1 cellular context compared by ENCODE assay signal in the genomic region with DNA sequence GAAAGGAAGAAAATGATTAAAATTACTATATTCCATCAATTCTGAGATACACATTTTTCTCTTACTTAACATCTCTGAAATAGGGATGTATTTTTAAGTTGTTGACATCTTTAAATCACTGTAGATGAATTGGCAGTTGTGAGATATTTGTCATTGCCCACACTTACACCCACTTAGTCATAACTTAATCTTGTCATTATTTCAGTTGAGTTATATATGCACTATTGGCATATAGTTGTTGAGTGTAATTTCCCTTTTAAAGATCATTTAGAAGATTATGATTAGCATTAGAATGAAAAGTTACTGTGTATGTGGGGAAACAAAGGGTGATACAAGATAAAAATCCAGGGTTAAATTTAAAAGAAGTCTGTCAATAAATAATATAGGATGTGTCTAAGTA.
TF ChIP-seq lines count a peak whose summit lies in the region.

No MANE protein-coding gene starts in this region.

TF ChIP-seq in GM12878, 131 proteins besides CTCF, POLR2A, EP300 and RAD21:
- TF ChIP-seq SKIL (IDR thresholded peaks at IDR 0.05; ENCODE audit: low read depth, poor library complexity, severe bottlenecking) (no peak), CBFB (IDR thresholded peaks at IDR 0.05; ENCODE audit: low read depth) (no peak), KDM1A (IDR thresholded peaks at IDR 0.05; ENCODE audit: borderline replicate concordance) (no peak), HDGF (IDR thresholded peaks at IDR 0.05) (no peak), KAT2A (conservative IDR thresholded peaks at IDR 0.05; ENCODE audit: control insufficient read depth, low read depth, low read length) (no peak), TCF7 (IDR thresholded peaks at IDR 0.05; ENCODE audit: borderline replicate concordance) (no peak), ZNF207 (IDR thresholded peaks at IDR 0.05; ENCODE audit: borderline replicate concordance) (no peak), ZSCAN29 (IDR thresholded peaks at IDR 0.05) (no peak), IRF3 (IDR thresholded peaks at IDR 0.05) (no peak), SUZ12 (IDR thresholded peaks at IDR 0.05; ENCODE audit: unreplicated experiment) (no peak), ZBED1 (IDR thresholded peaks at IDR 0.05; ENCODE audit: borderline replicate concordance) (no peak), NRF1 (conservative IDR thresholded peaks at IDR 0.05; ENCODE audit: low read depth, low read length) (no peak), ZNF274 (IDR thresholded peaks at IDR 0.05; ENCODE audit: insufficient read depth, insufficient read length) (no peak), CHD1 (IDR thresholded peaks at IDR 0.05; ENCODE audit: low read depth, low read length) (no peak), NR2F1 (conservative IDR thresholded peaks at IDR 0.05) (no peak)
- TF ChIP-seq, protein P1, sequence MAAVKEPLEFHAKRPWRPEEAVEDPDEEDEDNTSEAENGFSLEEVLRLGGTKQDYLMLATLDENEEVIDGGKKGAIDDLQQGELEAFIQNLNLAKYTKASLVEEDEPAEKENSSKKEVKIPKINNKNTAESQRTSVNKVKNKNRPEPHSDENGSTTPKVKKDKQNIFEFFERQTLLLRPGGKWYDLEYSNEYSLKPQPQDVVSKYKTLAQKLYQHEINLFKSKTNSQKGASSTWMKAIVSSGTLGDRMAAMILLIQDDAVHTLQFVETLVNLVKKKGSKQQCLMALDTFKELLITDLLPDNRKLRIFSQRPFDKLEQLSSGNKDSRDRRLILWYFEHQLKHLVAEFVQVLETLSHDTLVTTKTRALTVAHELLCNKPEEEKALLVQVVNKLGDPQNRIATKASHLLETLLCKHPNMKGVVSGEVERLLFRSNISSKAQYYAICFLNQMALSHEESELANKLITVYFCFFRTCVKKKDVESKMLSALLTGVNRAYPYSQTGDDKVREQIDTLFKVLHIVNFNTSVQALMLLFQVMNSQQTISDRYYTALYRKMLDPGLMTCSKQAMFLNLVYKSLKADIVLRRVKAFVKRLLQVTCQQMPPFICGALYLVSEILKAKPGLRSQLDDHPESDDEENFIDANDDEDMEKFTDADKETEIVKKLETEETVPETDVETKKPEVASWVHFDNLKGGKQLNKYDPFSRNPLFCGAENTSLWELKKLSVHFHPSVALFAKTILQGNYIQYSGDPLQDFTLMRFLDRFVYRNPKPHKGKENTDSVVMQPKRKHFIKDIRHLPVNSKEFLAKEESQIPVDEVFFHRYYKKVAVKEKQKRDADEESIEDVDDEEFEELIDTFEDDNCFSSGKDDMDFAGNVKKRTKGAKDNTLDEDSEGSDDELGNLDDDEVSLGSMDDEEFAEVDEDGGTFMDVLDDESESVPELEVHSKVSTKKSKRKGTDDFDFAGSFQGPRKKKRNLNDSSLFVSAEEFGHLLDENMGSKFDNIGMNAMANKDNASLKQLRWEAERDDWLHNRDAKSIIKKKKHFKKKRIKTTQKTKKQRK (IDR thresholded peaks at IDR 0.05; ENCODE audit: low read depth, low read length), result no peak
- TF ChIP-seq, protein P2, sequence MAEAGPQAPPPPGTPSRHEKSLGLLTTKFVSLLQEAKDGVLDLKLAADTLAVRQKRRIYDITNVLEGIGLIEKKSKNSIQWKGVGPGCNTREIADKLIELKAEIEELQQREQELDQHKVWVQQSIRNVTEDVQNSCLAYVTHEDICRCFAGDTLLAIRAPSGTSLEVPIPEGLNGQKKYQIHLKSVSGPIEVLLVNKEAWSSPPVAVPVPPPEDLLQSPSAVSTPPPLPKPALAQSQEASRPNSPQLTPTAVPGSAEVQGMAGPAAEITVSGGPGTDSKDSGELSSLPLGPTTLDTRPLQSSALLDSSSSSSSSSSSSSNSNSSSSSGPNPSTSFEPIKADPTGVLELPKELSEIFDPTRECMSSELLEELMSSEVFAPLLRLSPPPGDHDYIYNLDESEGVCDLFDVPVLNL (IDR thresholded peaks at IDR 0.05; ENCODE audit: low read depth, low read length), result no peak
